ENCODE assay signal across 31 cellular contexts in genomic region chr10:5076615-5077014, GRCh38. TPM values are rescaled to one million over a fixed set of nuclear protein-coding genes. Genes with fewer than 3 reads are reported as not detected.
DNase-seq lines count a peak whose midpoint lies in the region; ATAC-seq and TF ChIP-seq lines count a peak whose summit lies in the region.
"Had no signal": no experiment of that assay in that cellular context is flagged by ENCODE, and none has a peak within 500 bp of the region (broad histone marks: within the 10 kb centered on the region; RNA-seq: fewer than 3 reads in every experiment).

No MANE protein-coding gene starts in this region.

- DNase-seq in GM04503 (ENCODE audit: low read depth) (peak; percentile 51), cardiac fibroblast (ENCODE audit: low read depth in 2 of 2) (peak; percentile 9 to 18), lower lobe of right lung (no peak), ovary (no peak), heart right ventricle (no peak), NCI-H82 (lab: John Stamatoyannopoulos, UW) (no peak), middle frontal gyrus (ENCODE audit: extremely low spot score, low spot score) (no peak)
- DNase-seq: activated B cell treated with CpG ODN at 0.5 μM for 24 hours; activated CD4-positive, alpha-beta T cell treated with anti-CD3 and anti-CD28 coated beads, Interleukin-2, amount 10 ng/mL, durations not matched to agents 7 days and 5 days; activated effector memory CD4-positive, alpha-beta T cell treated with anti-CD3 and anti-CD28 coated beads, Interleukin-2, amount 50 U/mL, for 16 hours; activated T-cell treated with anti-CD3 and anti-CD28 coated beads, Interleukin-2, amount 50 U/mL, for 24 hours; AML-193; anterior cingulate cortex; Calu3; CD4-positive, CD25-positive, alpha-beta regulatory T cell; DMS79 treated with DMSO at 0.1 percent for 48 hours; effector CD8-positive, alpha-beta T cell; foreskin melanocyte; GF-D8; hypothalamus; left cardiac atrium; mammary epithelial cell; NCI-H2029 treated with DMSO at 0.1 percent for 48 hours; NCI-H526 treated with DMSO at 0.1 percent for 48 hours; nephron progenitor cell; PC-3; stimulated activated naive CD8-positive, alpha-beta T cell treated with anti-CD3 and anti-CD28 coated beads, Interleukin-15, amount 100 ng/mL, for 72 hours had no signal

- no peak for TF ChIP-seq EP300 in ovary (IDR thresholded peaks at IDR 0.05)

- H3K36me3 ChIP-seq in lower lobe of right lung (no peaks in the 10 kb centered on the region), ovary (no peaks in the 10 kb centered on the region), heart right ventricle (no peaks in the 10 kb centered on the region)
- H3K36me3 ChIP-seq: tibial nerve had no signal

- TF ChIP-seq CTCF in cardiac fibroblast (IDR thresholded peaks at IDR 0.05; ENCODE audit: low read depth, low read length) = no peak
- TF ChIP-seq CTCF in lower lobe of right lung (IDR thresholded peaks at IDR 0.05) = no peak
- no peak for TF ChIP-seq CTCF in ovary (IDR thresholded peaks at IDR 0.05)
- TF ChIP-seq CTCF in heart right ventricle (IDR thresholded peaks at IDR 0.05) = no peak

- no peak overlapping the region for H3K4me3 ChIP-seq in cardiac fibroblast (replicated peaks in 1 of 2; ENCODE audit: low read depth in 2 of 2, low read length in 2 of 2)
- no peak overlapping the region for H3K4me3 ChIP-seq in lower lobe of right lung
- H3K4me3 ChIP-seq in ovary = no peak overlapping the region
- no peak overlapping the region for H3K4me3 ChIP-seq in heart right ventricle
- H3K4me3 ChIP-seq: coronary artery, SK-N-MC, tibial nerve had no signal

- H3K4me1 ChIP-seq in lower lobe of right lung (peaks cover 10% of the 10 kb centered on the region), ovary (ENCODE audit: insufficient read depth) (peaks cover 2% of the 10 kb centered on the region), heart right ventricle (peaks cover 0 to 14% (median 11%) of the 10 kb centered on the region in 9 donors)

- H3K9me3 ChIP-seq in lower lobe of right lung = no peaks in the 10 kb centered on the region
- H3K9me3 ChIP-seq in ovary = no peaks in the 10 kb centered on the region
- H3K9me3 ChIP-seq in heart right ventricle = no peaks in the 10 kb centered on the region
- H3K9me3 ChIP-seq: tibial nerve had no signal

- H3K27ac ChIP-seq in lower lobe of right lung (peak overlapping the region; percentile 20), ovary (no peak overlapping the region), heart right ventricle (no peak overlapping the region)
- H3K27ac ChIP-seq: coronary artery, epithelial cell of prostate, SK-N-MC, tibial nerve had no signal

- TF ChIP-seq POLR2A in ovary (IDR thresholded peaks at IDR 0.05) = no peak

- H3K27me3 ChIP-seq in lower lobe of right lung (ENCODE audit: low read depth) (no peaks in the 10 kb centered on the region), ovary (no peaks in the 10 kb centered on the region), heart right ventricle (no peaks in the 10 kb centered on the region)
- H3K27me3 ChIP-seq: tibial nerve had no signal

- intact Hi-C loops in lower lobe of right lung (cut with DNase I) (no loop called here), ovary (cut with DNase I) (no loop called here), heart right ventricle (cut with DNase I) (loop anchor here in 2 of 10 donors (10.0 kb wide), 2 partner anchors 52 to 62 kb away; no protein-coding TSS in a partner anchor)

- WGBS in ovary, 3 donors = 52 to 72% (median 70%) methylated on average over 3 of the region's 3 CpGs
- WGBS in heart right ventricle, 2 donors = 69 to 89% methylated on average over 3 of the region's 3 CpGs

- ATAC-seq in lower lobe of right lung = peak in 1 of 2 donors; percentile 29
- ATAC-seq in heart right ventricle = no peak
- ATAC-seq: left cardiac atrium; PC-3; stimulated activated naive CD8-positive, alpha-beta T cell treated with anti-CD3 and anti-CD28 coated beads, Interleukin-15, amount 100 ng/mL, for 72 hours had no signal

RNA-seq across cellular contexts. Expression of gene AKR1C3, which starts 17.6 kb away (rescaled TPM):
- total RNA-seq in lower lobe of right lung (84.4 TPM), ovary (10 to 100 TPM; 10.7 to 26.5 (median 19.3) TPM), heart right ventricle (10 to 100 TPM in 9 of 10 donors, 1 to 10 TPM in 1; 8.2 to 30.6 (median 18.9) TPM)
- polyA plus RNA-seq in ovary (10 to 100 TPM; 12.5 to 13.8 TPM), heart right ventricle (10 to 100 TPM; 23.2 to 27.8 TPM)
- total RNA-seq: activated B cell treated with CpG ODN at 0.5 μM for 24 hours had no signal

Comparison
In these comparisons a context has a peak if more than half of its experiments do, and no peak if none do; other contexts are left out.
1. DNase-seq: peak in GM04503 (single experiment) and cardiac fibroblast (2 of 2); none in lower lobe of right lung (single experiment), ovary (0 of 5), heart right ventricle (0 of 2), NCI-H82 (single experiment) and middle frontal gyrus (single experiment).